In genomic region chr18:23861326-23861725, GRCh38 we compare ENCODE assay signal across 2 cellular contexts.
TF ChIP-seq lines count a peak whose summit lies in the region.

No MANE protein-coding gene starts in this region.

TF ChIP-seq in SK-N-SH, 30 proteins besides CTCF, POLR2A, EP300 and RAD21 (continued from another document):
- TF ChIP-seq ZBTB33 (IDR thresholded peaks at IDR 0.05; ENCODE audit: borderline replicate concordance, low read depth), result no peak
- TF ChIP-seq GATA2 (CRISPR knock-in tag; IDR thresholded peaks at IDR 0.05), result no peak
- TF ChIP-seq IRF3 (IDR thresholded peaks at IDR 0.05; ENCODE audit: low read depth, low read length), result no peak
- TF ChIP-seq EZH2phosphoT487 (IDR thresholded peaks at IDR 0.05; ENCODE audit: borderline replicate concordance, low read depth), result no peak
- no peak for TF ChIP-seq FOSL2 (IDR thresholded peaks at IDR 0.05; ENCODE audit: borderline replicate concordance, low read depth)
- no peak for TF ChIP-seq GABPA (IDR thresholded peaks at IDR 0.05; ENCODE audit: low read depth)
- no peak for TF ChIP-seq SMC3 (IDR thresholded peaks at IDR 0.05; ENCODE audit: low read depth, low read length)
- TF ChIP-seq FOXJ3 (CRISPR knock-in tag; IDR thresholded peaks at IDR 0.05), result no peak
- TF ChIP-seq MXI1 (IDR thresholded peaks at IDR 0.05; ENCODE audit: low read depth, low read length), result no peak
- no peak for TF ChIP-seq RFX5 (IDR thresholded peaks at IDR 0.05; ENCODE audit: low read length)
- no peak for TF ChIP-seq MEF2A (IDR thresholded peaks at IDR 0.05; ENCODE audit: borderline replicate concordance, low read depth)
- no peak for TF ChIP-seq TEAD4 (IDR thresholded peaks at IDR 0.05; ENCODE audit: borderline replicate concordance, insufficient read depth)

TF ChIP-seq in SK-N-SH treated with all-trans-retinoic acid at 6 μM for 48 hours, 23 proteins besides CTCF, POLR2A, EP300 and RAD21 (continued from another document):
- no peak for TF ChIP-seq CSRNP3 (CRISPR knock-in tag; IDR thresholded peaks at IDR 0.05)
- no peak for TF ChIP-seq ISL1 (CRISPR knock-in tag; IDR thresholded peaks at IDR 0.05)
- TF ChIP-seq RARB (CRISPR knock-in tag; IDR thresholded peaks at IDR 0.05), result no peak
- no peak for TF ChIP-seq CREB5 (CRISPR knock-in tag; IDR thresholded peaks at IDR 0.05; ENCODE audit: low read depth)
- TF ChIP-seq ZNF8 (CRISPR knock-in tag; IDR thresholded peaks at IDR 0.05), result no peak
- no peak for TF ChIP-seq PATZ1 (CRISPR knock-in tag; IDR thresholded peaks at IDR 0.05; ENCODE audit: borderline replicate concordance)
- TF ChIP-seq GLIS3 (CRISPR knock-in tag; IDR thresholded peaks at IDR 0.05), result no peak
- TF ChIP-seq TOX (CRISPR knock-in tag; IDR thresholded peaks at IDR 0.05; ENCODE audit: borderline replicate concordance), result no peak
- no peak for TF ChIP-seq ZFP30 (CRISPR knock-in tag; IDR thresholded peaks at IDR 0.05)
